In genomic region chr18:79454034-79454735, GRCh38 we compare ENCODE assay signal across 18 cellular contexts. TPM values are rescaled to one million over a fixed set of nuclear protein-coding genes. Genes with fewer than 3 reads are reported as not detected.
A peak's percentile ranks its signal among the peaks of the same experiment; 100 is the strongest.
DNase-seq lines count a peak whose midpoint lies in the region; ATAC-seq and TF ChIP-seq lines count a peak whose summit lies in the region.
"Had no signal": no experiment of that assay in that cellular context is flagged by ENCODE, and none has a peak within 500 bp of the region (broad histone marks: within the 10 kb centered on the region; RNA-seq: fewer than 3 reads in every experiment).

No MANE protein-coding gene starts in this region.

- H3K36me3 ChIP-seq in KOPT-K1 (ENCODE audit: insufficient read depth, low read length), result peaks cover 13% of the 10 kb centered on the region; the same call in 1 of the 2 replicates

- no peaks in the 10 kb centered on the region for H3K9me3 ChIP-seq in KOPT-K1 (ENCODE audit: insufficient read depth, low read length, poor library complexity, severe bottlenecking)
- H3K9me3 ChIP-seq: ascending aorta had no signal

- DNase-seq in AG08396 (ENCODE audit: low spot score), result peak; percentile 39
- DNase-seq in fibroblast of mammary gland (ENCODE audit: low read depth), result peak; percentile 32
- no peak for DNase-seq in osteocyte (ENCODE audit: extremely low spot score, unreplicated experiment)
- no peak for DNase-seq in activated naive CD8-positive, alpha-beta T cell treated with anti-CD3 and anti-CD28 coated beads, Interleukin-2, amount 50 U/mL, for 24 hours
- DNase-seq in GM10248 (ENCODE audit: extremely low spot score), result no peak
- DNase-seq in hypothalamus (lab: John Stamatoyannopoulos, UW), result no peak
- DNase-seq in Calu3, result no peak
- DNase-seq: activated CD8-positive, alpha-beta memory T cell treated with anti-CD3 and anti-CD28 coated beads, Interleukin-2, amount 10 ng/mL, durations not matched to agents 7 days and 5 days; activated gamma-delta T cell treated with Interleukin-2 at 50 U/mL for 16 hours; HFFc6; NCI-H1092; stimulated activated naive CD4-positive, alpha-beta T cell treated with Interleukin-2 at 50 U/mL for 16 hours; T-cell had no signal

- POLR2A ChIA-PET in GM10248 (lab: Yijun Ruan, JAX), result no interaction called here

- no peak for TF ChIP-seq CTCF in fibroblast of mammary gland (conservative IDR thresholded peaks at IDR 0.05; ENCODE audit: control insufficient read depth, insufficient read depth, low read depth, low read length)
- no peak for TF ChIP-seq CTCF in osteocyte (IDR thresholded peaks at IDR 0.05)
- no peak for TF ChIP-seq CTCF in GM10248 (IDR thresholded peaks at IDR 0.05; ENCODE audit: control extremely low read depth, extremely low read depth, low read depth, missing control alignments)
- no peak for TF ChIP-seq CTCF in Calu3 (IDR thresholded peaks at IDR 0.05; ENCODE audit: unreplicated experiment)

- intact Hi-C loops in Calu3 (cut with micrococcal nuclease; ENCODE audit: unreplicated experiment), result no loop called here

- no peak overlapping the region for H3K4me3 ChIP-seq in fibroblast of mammary gland (ENCODE audit: control insufficient read depth, low read depth, low read length)
- H3K4me3 ChIP-seq: ascending aorta, K562 had no signal

- CTCF ChIA-PET in GM10248 (lab: Yijun Ruan, JAX), result interaction anchor here (0.7 to 1.9 kb wide), 3 partner anchors 11 to 32 kb away, joined by 3 to 7 read pairs (median 3); no protein-coding TSS in a partner anchor
- CTCF ChIA-PET in Calu3 (lab: Charles Lee), result no interaction called here

- H3K9me3 Mint-ChIP-seq in osteocyte (ENCODE audit: unreplicated experiment) (no peaks in the 10 kb centered on the region), Calu3 (ENCODE audit: low read depth, unreplicated experiment) (no peaks in the 10 kb centered on the region)
- no peaks in the 10 kb centered on the region for H3K9me3 Mint-ChIP-seq in activated naive CD8-positive, alpha-beta T cell treated with anti-CD3 and anti-CD28 coated beads, Interleukin-2, amount 50 U/mL, for 24 hours
- H3K9me3 Mint-ChIP-seq: HFFc6, memory B cell, neural crest cell, T-cell had no signal

- H3K27ac Mint-ChIP-seq in osteocyte (ENCODE audit: unreplicated experiment), result peak overlapping the region; percentile 27
- no peak overlapping the region for H3K27ac Mint-ChIP-seq in activated naive CD8-positive, alpha-beta T cell treated with anti-CD3 and anti-CD28 coated beads, Interleukin-2, amount 50 U/mL, for 24 hours
- H3K27ac Mint-ChIP-seq in Calu3 (ENCODE audit: unreplicated experiment), result no peak overlapping the region
- H3K27ac Mint-ChIP-seq: activated CD8-positive, alpha-beta memory T cell treated with anti-CD3 and anti-CD28 coated beads, Interleukin-2, amount 10 ng/mL, durations not matched to agents 7 days and 5 days; HFFc6; memory B cell had no signal

- H3K27me3 Mint-ChIP-seq in osteocyte (ENCODE audit: unreplicated experiment) (no peaks in the 10 kb centered on the region), Calu3 (ENCODE audit: unreplicated experiment) (no peaks in the 10 kb centered on the region)
- no peaks in the 10 kb centered on the region for H3K27me3 Mint-ChIP-seq in activated naive CD8-positive, alpha-beta T cell treated with anti-CD3 and anti-CD28 coated beads, Interleukin-2, amount 50 U/mL, for 24 hours
- H3K27me3 Mint-ChIP-seq: activated CD8-positive, alpha-beta memory T cell treated with anti-CD3 and anti-CD28 coated beads, Interleukin-2, amount 10 ng/mL, durations not matched to agents 7 days and 5 days; memory B cell; T-cell had no signal

- peak overlapping the region; percentile 99 for H3K27ac ChIP-seq in KOPT-K1 (ENCODE audit: low read depth, low read length, poor library complexity, severe bottlenecking)
- H3K27ac ChIP-seq: ascending aorta had no signal

- H3K4me1 Mint-ChIP-seq in osteocyte (ENCODE audit: unreplicated experiment) (peaks cover 20% of the 10 kb centered on the region), Calu3 (ENCODE audit: low read depth, unreplicated experiment) (no peaks in the 10 kb centered on the region)
- H3K4me1 Mint-ChIP-seq in activated naive CD8-positive, alpha-beta T cell treated with anti-CD3 and anti-CD28 coated beads, Interleukin-2, amount 50 U/mL, for 24 hours, result peaks cover 7% of the 10 kb centered on the region
- H3K4me1 Mint-ChIP-seq: activated CD8-positive, alpha-beta memory T cell treated with anti-CD3 and anti-CD28 coated beads, Interleukin-2, amount 10 ng/mL, durations not matched to agents 7 days and 5 days; T-cell had no signal

- BruUV-seq in Calu3 (replicated peaks; lab: Mats Ljungman, UMichigan), result no TSS peak

- ATAC-seq in activated naive CD8-positive, alpha-beta T cell treated with anti-CD3 and anti-CD28 coated beads, Interleukin-2, amount 50 U/mL, for 24 hours, result no peak
- ATAC-seq: activated CD8-positive, alpha-beta memory T cell treated with anti-CD3 and anti-CD28 coated beads, Interleukin-2, amount 10 ng/mL, durations not matched to agents 7 days and 5 days; K562; T-cell had no signal

- H3K36me3 Mint-ChIP-seq in osteocyte (ENCODE audit: unreplicated experiment), result peaks cover 3% of the 10 kb centered on the region
- H3K36me3 Mint-ChIP-seq in activated naive CD8-positive, alpha-beta T cell treated with anti-CD3 and anti-CD28 coated beads, Interleukin-2, amount 50 U/mL, for 24 hours (ENCODE audit: low read depth), result peaks cover 33% of the 10 kb centered on the region
- peaks cover 4% of the 10 kb centered on the region for H3K36me3 Mint-ChIP-seq in Calu3 (ENCODE audit: insufficient read depth, unreplicated experiment)
- H3K36me3 Mint-ChIP-seq: activated CD8-positive, alpha-beta memory T cell treated with anti-CD3 and anti-CD28 coated beads, Interleukin-2, amount 10 ng/mL, durations not matched to agents 7 days and 5 days had no signal

- H3K4me3 Mint-ChIP-seq in osteocyte (ENCODE audit: unreplicated experiment) (no peak overlapping the region), Calu3 (ENCODE audit: low read depth, unreplicated experiment) (no peak overlapping the region)
- H3K4me3 Mint-ChIP-seq in activated naive CD8-positive, alpha-beta T cell treated with anti-CD3 and anti-CD28 coated beads, Interleukin-2, amount 50 U/mL, for 24 hours, result no peak overlapping the region
- H3K4me3 Mint-ChIP-seq: activated CD8-positive, alpha-beta memory T cell treated with anti-CD3 and anti-CD28 coated beads, Interleukin-2, amount 10 ng/mL, durations not matched to agents 7 days and 5 days; HFFc6; memory B cell; neural crest cell; T-cell had no signal

RNA-seq across cellular contexts. Expression of gene NFATC1, which starts 58.5 kb away (rescaled TPM):
- total RNA-seq in osteocyte, result 5.9 and 8.1 TPM in 2 replicates
- 2.8 and 5.9 TPM in 2 replicates for total RNA-seq in Calu3 (2022)

Comparison
In these comparisons a context has a peak if more than half of its experiments do, and no peak if none do; other contexts are left out.
1. DNase-seq: peak in AG08396 (single experiment) and fibroblast of mammary gland (single experiment); none in osteocyte (single experiment), activated naive CD8-positive, alpha-beta T cell treated with anti-CD3 and anti-CD28 coated beads, Interleukin-2, amount 50 U/mL, for 24 hours (single experiment), GM10248 (single experiment), hypothalamus (0 of 51) and Calu3 (single experiment).